1 cellular context compared by ENCODE assay signal in the genomic region with DNA sequence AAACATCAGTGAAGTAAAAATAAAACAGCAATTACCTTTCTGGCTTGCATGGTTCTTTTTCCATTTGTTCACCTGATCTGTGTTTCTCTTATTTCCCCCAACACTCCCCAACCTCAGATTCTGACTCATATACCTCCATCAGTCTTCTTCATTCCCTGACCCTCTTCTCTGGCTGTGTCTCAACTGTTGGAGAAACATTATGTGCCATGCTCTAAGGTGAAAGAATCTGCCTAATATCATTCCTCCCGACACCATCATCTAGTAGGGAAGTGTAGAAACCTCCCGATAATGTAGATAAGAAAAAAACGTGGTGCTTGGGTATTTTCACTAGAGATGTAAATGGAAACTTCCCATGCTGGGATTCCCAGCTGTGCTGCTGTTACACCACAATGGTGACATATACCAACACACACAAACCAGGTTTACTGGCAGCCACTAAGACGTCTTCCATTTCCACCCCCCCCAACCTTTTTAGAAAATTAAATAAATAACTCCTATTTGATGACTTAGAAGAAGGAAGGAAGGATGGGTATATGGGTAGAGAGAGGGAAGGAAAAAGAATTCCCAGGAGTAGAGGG.
TF ChIP-seq lines count a peak whose summit lies in the region.

No MANE protein-coding gene starts in this region.

TF ChIP-seq in GM23338, 12 proteins besides CTCF, POLR2A, EP300 and RAD21 (continued from another document):
- TF ChIP-seq REST (IDR thresholded peaks at IDR 0.05; ENCODE audit: unreplicated experiment) (no peak), ZNF114 (CRISPR knock-in tag; IDR thresholded peaks at IDR 0.05) (no peak), ZNF331 (CRISPR knock-in tag; IDR thresholded peaks at IDR 0.05; ENCODE audit: low read depth) (no peak), EZH2phosphoT487 (IDR thresholded peaks at IDR 0.05; ENCODE audit: unreplicated experiment) (no peak), CREB1 (CRISPR knock-in tag; IDR thresholded peaks at IDR 0.05; ENCODE audit: low read depth) (no peak), EZH2 (IDR thresholded peaks at IDR 0.05; ENCODE audit: low read depth, unreplicated experiment) (no peak), ZNF462 (CRISPR knock-in tag; IDR thresholded peaks at IDR 0.05) (no peak), POLR2AphosphoS5 (IDR thresholded peaks at IDR 0.05; ENCODE audit: low read depth) (no peak), JUNB (IDR thresholded peaks at IDR 0.05; ENCODE audit: unreplicated experiment) (no peak)
- TF ChIP-seq, protein P1, sequence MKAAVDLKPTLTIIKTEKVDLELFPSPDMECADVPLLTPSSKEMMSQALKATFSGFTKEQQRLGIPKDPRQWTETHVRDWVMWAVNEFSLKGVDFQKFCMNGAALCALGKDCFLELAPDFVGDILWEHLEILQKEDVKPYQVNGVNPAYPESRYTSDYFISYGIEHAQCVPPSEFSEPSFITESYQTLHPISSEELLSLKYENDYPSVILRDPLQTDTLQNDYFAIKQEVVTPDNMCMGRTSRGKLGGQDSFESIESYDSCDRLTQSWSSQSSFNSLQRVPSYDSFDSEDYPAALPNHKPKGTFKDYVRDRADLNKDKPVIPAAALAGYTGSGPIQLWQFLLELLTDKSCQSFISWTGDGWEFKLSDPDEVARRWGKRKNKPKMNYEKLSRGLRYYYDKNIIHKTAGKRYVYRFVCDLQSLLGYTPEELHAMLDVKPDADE (IDR thresholded peaks at IDR 0.05) = no peak
